ENCODE assay signal across 10 cellular contexts in genomic region chr10:73968101-73968515, GRCh38. TPM values are rescaled to one million over a fixed set of nuclear protein-coding genes. Genes with fewer than 3 reads are reported as not detected.
DNase-seq lines count a peak whose midpoint lies in the region; ATAC-seq lines count a peak whose summit lies in the region.
"Had no signal": no experiment of that assay in that cellular context is flagged by ENCODE, and none has a peak within 500 bp of the region (broad histone marks: within the 10 kb centered on the region; RNA-seq: fewer than 3 reads in every experiment).

No MANE protein-coding gene starts in this region.

- peaks cover 19 to 24% of the 10 kb centered on the region in 2 donors for H3K4me1 Mint-ChIP-seq in effector memory CD8-positive, alpha-beta T cell (ENCODE audit: low read depth in 2 of 2)
- H3K4me1 Mint-ChIP-seq in natural killer cell treated with Interleukin-12 subunit alpha and Interleukin-12 subunit beta and Interleukin-15 and Interleukin-18, amount 100 ng/mL, for 72 hours (ENCODE audit: low read depth in 2 of 2), result peaks cover 31 to 32% of the 10 kb centered on the region in 2 donors

- no peaks in the 10 kb centered on the region for H3K36me3 Mint-ChIP-seq in effector memory CD8-positive, alpha-beta T cell (ENCODE audit: insufficient read depth)
- no peaks in the 10 kb centered on the region for H3K36me3 Mint-ChIP-seq in natural killer cell treated with Interleukin-12 subunit alpha and Interleukin-12 subunit beta and Interleukin-15 and Interleukin-18, amount 100 ng/mL, for 72 hours

- peak; percentile 92 for ATAC-seq in effector memory CD8-positive, alpha-beta T cell (replicated peaks)
- ATAC-seq in natural killer cell treated with Interleukin-12 subunit alpha and Interleukin-12 subunit beta and Interleukin-15 and Interleukin-18, amount 100 ng/mL, for 72 hours, result peak; percentile 57 to 73
- no peak for ATAC-seq in HG02759 (IDR thresholded peaks at IDR 0.05; ENCODE audit: unreplicated experiment)
- ATAC-seq in GM19328 (IDR thresholded peaks at IDR 0.05; ENCODE audit: unreplicated experiment), result no peak
- ATAC-seq in GM21723 (IDR thresholded peaks at IDR 0.05; ENCODE audit: unreplicated experiment), result no peak

- no peaks in the 10 kb centered on the region for H3K27me3 Mint-ChIP-seq in effector memory CD8-positive, alpha-beta T cell
- no peaks in the 10 kb centered on the region for H3K27me3 Mint-ChIP-seq in natural killer cell treated with Interleukin-12 subunit alpha and Interleukin-12 subunit beta and Interleukin-15 and Interleukin-18, amount 100 ng/mL, for 72 hours

- H3K27ac Mint-ChIP-seq in effector memory CD8-positive, alpha-beta T cell, result peak overlapping the region; percentile 41 to 73
- peak overlapping the region; percentile 38 to 84 for H3K27ac Mint-ChIP-seq in natural killer cell treated with Interleukin-12 subunit alpha and Interleukin-12 subunit beta and Interleukin-15 and Interleukin-18, amount 100 ng/mL, for 72 hours

- H3K9me3 Mint-ChIP-seq in effector memory CD8-positive, alpha-beta T cell, result no peaks in the 10 kb centered on the region
- no peaks in the 10 kb centered on the region for H3K9me3 Mint-ChIP-seq in natural killer cell treated with Interleukin-12 subunit alpha and Interleukin-12 subunit beta and Interleukin-15 and Interleukin-18, amount 100 ng/mL, for 72 hours

- peak overlapping the region; percentile 55 to 68 for H3K4me3 Mint-ChIP-seq in effector memory CD8-positive, alpha-beta T cell
- H3K4me3 Mint-ChIP-seq in natural killer cell treated with Interleukin-12 subunit alpha and Interleukin-12 subunit beta and Interleukin-15 and Interleukin-18, amount 100 ng/mL, for 72 hours, result peak overlapping the region; percentile 28

- peak; percentile 4 for DNase-seq in stimulated activated CD8-positive, alpha-beta memory T cell treated with anti-CD3 and anti-CD28 coated beads, Interleukin-4, amount 100 ng/mL, for 24 hours (ENCODE audit: low read depth)
- no peak for DNase-seq in stimulated activated CD8-positive, alpha-beta memory T cell treated with anti-CD3 and anti-CD28 coated beads, Interleukin-4, amount 100 ng/mL, for 48 hours
- DNase-seq in effector memory CD8-positive, alpha-beta T cell, result peak; percentile 39 to 42 (median 40)
- DNase-seq in natural killer cell treated with Interleukin-12 subunit alpha and Interleukin-12 subunit beta and Interleukin-15 and Interleukin-18, amount 100 ng/mL, for 72 hours (ENCODE audit: low spot score), result peak; percentile 81
- DNase-seq in GM19240 (ENCODE audit: insufficient read length, low spot score), result no peak
- DNase-seq: NCI-H187; stimulated activated CD4-positive, alpha-beta T cell treated with anti-CD3 and anti-CD28 coated beads, Interleukin-1b, Interleukin-23, amount 100 ng/mL, for 48 hours had no signal

RNA-seq across cellular contexts. Expression of gene VCL, which starts 29.8 kb away (rescaled TPM):
- total RNA-seq in natural killer cell treated with Interleukin-12 subunit alpha and Interleukin-12 subunit beta and Interleukin-15 and Interleukin-18, amount 100 ng/mL, for 72 hours, result 10 to 100 TPM; 42.1 to 51.4 TPM

RNA-seq across cellular contexts. Expression of gene PLAU, which starts 57.2 kb away (rescaled TPM):
- not detected for total RNA-seq in natural killer cell treated with Interleukin-12 subunit alpha and Interleukin-12 subunit beta and Interleukin-15 and Interleukin-18, amount 100 ng/mL, for 72 hours

Comparison
In these comparisons a context has a peak if more than half of its experiments do, and no peak if none do; other contexts are left out.
1. DNase-seq: peak in stimulated activated CD8-positive, alpha-beta memory T cell treated with anti-CD3 and anti-CD28 coated beads, Interleukin-4, amount 100 ng/mL, for 24 hours (single experiment), effector memory CD8-positive, alpha-beta T cell (3 of 3) and natural killer cell treated with Interleukin-12 subunit alpha and Interleukin-12 subunit beta and Interleukin-15 and Interleukin-18, amount 100 ng/mL, for 72 hours (single experiment); none in stimulated activated CD8-positive, alpha-beta memory T cell treated with anti-CD3 and anti-CD28 coated beads, Interleukin-4, amount 100 ng/mL, for 48 hours (single experiment) and GM19240 (single experiment).
2. ATAC-seq: peak in effector memory CD8-positive, alpha-beta T cell (single experiment) and natural killer cell treated with Interleukin-12 subunit alpha and Interleukin-12 subunit beta and Interleukin-15 and Interleukin-18, amount 100 ng/mL, for 72 hours (2 of 2); none in HG02759 (single experiment), GM19328 (single experiment) and GM21723 (single experiment).